ENCODE assay signal across 1 cellular context in genomic region chr3:27279153-27279552, GRCh38.
TF ChIP-seq lines count a peak whose summit lies in the region.

No MANE protein-coding gene starts in this region.

TF ChIP-seq in GM23338, 12 proteins besides CTCF, POLR2A, EP300 and RAD21 (continued from another document):
- TF ChIP-seq REST (IDR thresholded peaks at IDR 0.05; ENCODE audit: unreplicated experiment) = no peak
- TF ChIP-seq ETS1 (IDR thresholded peaks at IDR 0.05) = no peak
- TF ChIP-seq ZNF114 (CRISPR knock-in tag; IDR thresholded peaks at IDR 0.05) = no peak
- TF ChIP-seq POLR2AphosphoS5 (IDR thresholded peaks at IDR 0.05; ENCODE audit: low read depth) = no peak
- TF ChIP-seq JUNB (IDR thresholded peaks at IDR 0.05; ENCODE audit: unreplicated experiment) = no peak
